In the genomic region with DNA sequence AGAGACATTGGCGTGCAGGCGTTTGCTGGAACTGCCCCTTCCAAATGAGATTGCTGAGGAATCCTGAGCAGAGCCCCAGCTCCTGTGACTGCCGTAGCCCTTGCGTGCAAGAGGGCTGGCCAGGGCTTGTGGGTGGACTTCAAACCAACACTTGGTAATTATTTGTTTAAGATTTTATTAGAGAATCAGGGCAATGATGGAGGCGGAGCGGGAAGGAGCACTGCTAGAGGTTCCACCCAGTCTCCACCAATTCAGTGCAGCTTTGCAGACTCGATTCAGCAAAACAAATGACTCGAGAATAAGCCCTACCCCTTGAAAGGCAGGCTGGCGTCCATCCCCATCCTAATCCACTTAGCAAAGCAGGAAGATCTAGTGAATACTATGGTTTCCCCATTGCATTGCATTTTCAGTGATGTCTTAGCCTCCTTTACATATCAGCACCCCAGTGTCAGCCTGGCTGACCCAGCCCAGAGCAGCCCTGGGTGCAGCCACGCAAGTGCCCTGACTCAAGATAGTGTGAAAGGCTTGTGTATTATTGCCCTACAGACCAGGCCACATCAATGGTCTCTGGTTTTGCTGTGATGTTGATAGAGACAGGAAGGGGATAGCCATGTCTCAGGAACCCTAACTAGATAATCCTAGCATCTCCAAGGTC, we compare ENCODE assay signal across 19 cellular contexts. TPM values are rescaled to one million over a fixed set of nuclear protein-coding genes. Genes with fewer than 3 reads are reported as not detected.
DNase-seq lines count a peak whose midpoint lies in the region; ATAC-seq and TF ChIP-seq lines count a peak whose summit lies in the region.
"Had no signal": no experiment of that assay in that cellular context is flagged by ENCODE, and none has a peak within 500 bp of the region (broad histone marks: within the 10 kb centered on the region; RNA-seq: fewer than 3 reads in every experiment).

No MANE protein-coding gene starts in this region.

- H4K20me1 ChIP-seq in GM23248 (ENCODE audit: insufficient read depth) = no peaks in the 10 kb centered on the region
- no peaks in the 10 kb centered on the region for H4K20me1 ChIP-seq in fibroblast of lung (ENCODE audit: control insufficient read depth, extremely low read depth, insufficient read depth, low read length)
- no peaks in the 10 kb centered on the region for H4K20me1 ChIP-seq in smooth muscle cell (ENCODE audit: low read depth)

- H3K79me2 ChIP-seq in GM23248 (ENCODE audit: insufficient read depth) (no peaks in the 10 kb centered on the region), fibroblast of lung (ENCODE audit: control insufficient read depth, insufficient read depth, low read length) (no peaks in the 10 kb centered on the region), smooth muscle cell (ENCODE audit: low read depth) (no peaks in the 10 kb centered on the region)

- no peak overlapping the region for H3K4me3 Mint-ChIP-seq in nephron progenitor cell
- H3K4me3 Mint-ChIP-seq: activated CD4-positive, alpha-beta T cell treated with anti-CD3 and anti-CD28 coated beads, Interleukin-2, amount 10 ng/mL, durations not matched to agents 7 days and 5 days; CD8-positive, alpha-beta T cell; naive B cell; T-helper 2 cell treated with Interferon-gamma antibody and Interleukin-4, amounts not matched to agents 5 μg/mL and 100 μg/mL, for 36 hours had no signal

- no peaks in the 10 kb centered on the region for H3K36me3 Mint-ChIP-seq in activated naive CD4-positive, alpha-beta T cell treated with anti-CD3 and anti-CD28 coated beads, Interleukin-2, amount 50 U/mL, for 72 hours
- H3K36me3 Mint-ChIP-seq in nephron progenitor cell (ENCODE audit: low read depth) = no peaks in the 10 kb centered on the region
- H3K36me3 Mint-ChIP-seq: CD8-positive, alpha-beta T cell; naive B cell had no signal

- H3K4me2 ChIP-seq in GM23248 (ENCODE audit: unreplicated experiment) (peak overlapping the region; percentile 49), fibroblast of lung (ENCODE audit: extremely low read depth, insufficient read depth, low read length) (peak overlapping the region; percentile 1), smooth muscle cell (peak overlapping the region; percentile 42)

- peak overlapping the region; percentile 14 for H3K9ac ChIP-seq in GM23248
- H3K9ac ChIP-seq in fibroblast of lung (ENCODE audit: insufficient read depth, low read length) = no peak overlapping the region
- H3K9ac ChIP-seq in smooth muscle cell (ENCODE audit: low read depth) = peak overlapping the region; percentile 55

- H3K9me3 ChIP-seq in GM23248 (ENCODE audit: low read depth) (no peaks in the 10 kb centered on the region), fibroblast of lung (ENCODE audit: control insufficient read depth, insufficient read depth, low read depth, low read length) (no peaks in the 10 kb centered on the region), smooth muscle cell (replicated peaks; ENCODE audit: low read depth) (no peaks in the 10 kb centered on the region), sigmoid colon (no peaks in the 10 kb centered on the region)
- H3K9me3 ChIP-seq: Peyer's patch had no signal

- H3K27me3 ChIP-seq in GM23248 (replicated peaks; ENCODE audit: insufficient read depth) = no peaks in the 10 kb centered on the region
- H3K27me3 ChIP-seq in fibroblast of lung (ENCODE audit: control insufficient read depth, insufficient read depth, low read length) = no peaks in the 10 kb centered on the region
- H3K27me3 ChIP-seq in smooth muscle cell (ENCODE audit: low read depth) = no peaks in the 10 kb centered on the region
- no peaks in the 10 kb centered on the region for H3K27me3 ChIP-seq in sigmoid colon
- H3K27me3 ChIP-seq: Peyer's patch had no signal

- no peak overlapping the region for H3K4me3 ChIP-seq in GM23248
- H3K4me3 ChIP-seq in fibroblast of lung (replicated peaks in 1 of 4; ENCODE audit: control extremely low read depth in 1 of 4, insufficient read depth in 1 of 4, low read depth in 3 of 4, low read length in 4 of 4) = no peak overlapping the region
- H3K4me3 ChIP-seq in smooth muscle cell = no peak overlapping the region
- H3K4me3 ChIP-seq in sigmoid colon = no peak overlapping the region
- H3K4me3 ChIP-seq: Peyer's patch had no signal

- peaks cover 37% of the 10 kb centered on the region for H3F3A ChIP-seq in GM23248 (ENCODE audit: insufficient read depth)
- peaks cover 13% of the 10 kb centered on the region for H3F3A ChIP-seq in smooth muscle cell (ENCODE audit: low read depth)

- no peaks in the 10 kb centered on the region for H3K9me3 Mint-ChIP-seq in activated naive CD4-positive, alpha-beta T cell treated with anti-CD3 and anti-CD28 coated beads, Interleukin-2, amount 50 U/mL, for 72 hours
- H3K9me3 Mint-ChIP-seq in nephron progenitor cell = no peaks in the 10 kb centered on the region
- H3K9me3 Mint-ChIP-seq: activated CD4-positive, alpha-beta T cell treated with anti-CD3 and anti-CD28 coated beads, Interleukin-2, amount 10 ng/mL, durations not matched to agents 7 days and 5 days; CD8-positive, alpha-beta T cell; naive B cell; T-helper 2 cell treated with Interferon-gamma antibody and Interleukin-4, amounts not matched to agents 5 μg/mL and 100 μg/mL, for 36 hours had no signal

- TF ChIP-seq CTCF in fibroblast of lung (conservative IDR thresholded peaks at IDR 0.05 in 1 of 2, IDR thresholded peaks at IDR 0.05 in 1 of 2; ENCODE audit: low read depth in 1 of 2, low read length in 2 of 2) = no peak
- no peak for TF ChIP-seq CTCF in smooth muscle cell (IDR thresholded peaks at IDR 0.05; ENCODE audit: borderline replicate concordance, insufficient read depth, poor library complexity, severe bottlenecking)
- TF ChIP-seq CTCF in sigmoid colon (IDR thresholded peaks at IDR 0.05) = no peak
- no peak for TF ChIP-seq CTCF in nephron progenitor cell (IDR thresholded peaks at IDR 0.05)

- H3K4me1 Mint-ChIP-seq in nephron progenitor cell = peaks cover 16% of the 10 kb centered on the region
- H3K4me1 Mint-ChIP-seq: naive B cell had no signal

- H3K27ac Mint-ChIP-seq in activated naive CD4-positive, alpha-beta T cell treated with anti-CD3 and anti-CD28 coated beads, Interleukin-2, amount 50 U/mL, for 72 hours = no peak overlapping the region
- H3K27ac Mint-ChIP-seq in nephron progenitor cell = no peak overlapping the region
- H3K27ac Mint-ChIP-seq: activated CD4-positive, alpha-beta T cell treated with anti-CD3 and anti-CD28 coated beads, Interleukin-2, amount 10 ng/mL, durations not matched to agents 7 days and 5 days; CD8-positive, alpha-beta T cell; naive B cell; T-helper 2 cell treated with Interferon-gamma antibody and Interleukin-4, amounts not matched to agents 5 μg/mL and 100 μg/mL, for 36 hours had no signal

- H3K4me1 ChIP-seq in GM23248 (ENCODE audit: insufficient read depth) (peaks cover 35% of the 10 kb centered on the region), fibroblast of lung (ENCODE audit: control insufficient read depth, extremely low read depth, insufficient read depth, low read length) (peaks cover 16% of the 10 kb centered on the region), smooth muscle cell (ENCODE audit: low read depth) (peaks cover 26% of the 10 kb centered on the region), sigmoid colon (peaks cover 0 to 10% (median 5%) of the 10 kb centered on the region in 4 donors)
- H3K4me1 ChIP-seq: Peyer's patch had no signal

- peak overlapping the region; percentile 42 for H3K27ac ChIP-seq in GM23248
- no peak overlapping the region for H3K27ac ChIP-seq in fibroblast of lung (ENCODE audit: insufficient read depth, low read length)
- peak overlapping the region; percentile 90 for H3K27ac ChIP-seq in smooth muscle cell (ENCODE audit: low read depth)
- H3K27ac ChIP-seq in sigmoid colon = no peak overlapping the region
- H3K27ac ChIP-seq: Peyer's patch had no signal

- in situ Hi-C loops in GM23248 (cut with MboI) = no loop called here

- WGBS in GM23248 (ENCODE audit: low coverage in 1 of 2, low lambda C conversion rate in 2 of 2, missing lambda C conversion rate in 2 of 2), 2 experiments = 36 to 38% methylated on average over 10 of the region's 10 CpGs
- 44% methylated on average over 10 of the region's 10 CpGs for WGBS in smooth muscle cell (ENCODE audit: low lambda C conversion rate)
- 49 to 67% methylated on average over 10 of the region's 10 CpGs for WGBS in sigmoid colon, 2 donors

- intact Hi-C loops in sigmoid colon (cut with DNase I) = no loop called here

- DNase-seq in GM23248 = peak; percentile 68
- DNase-seq in NCI-H82 (lab: John Stamatoyannopoulos, UW) = peak; percentile 81
- peak in 1 of 2 donors; percentile 31 for DNase-seq in fibroblast of lung (ENCODE audit: low read depth in 2 of 2)
- peak; percentile 18 for DNase-seq in smooth muscle cell (lab: John Stamatoyannopoulos, UW; ENCODE audit: unreplicated experiment)
- no peak for DNase-seq in activated CD4-positive, alpha-beta T cell treated with anti-CD3 and anti-CD28 coated beads for 4 hours
- DNase-seq in sigmoid colon = no peak
- DNase-seq in activated naive CD4-positive, alpha-beta T cell treated with anti-CD3 and anti-CD28 coated beads, Interleukin-2, amount 50 U/mL, for 72 hours (ENCODE audit: low spot score in 2 of 2) = no peak
- DNase-seq in nephron progenitor cell = no peak
- DNase-seq: activated CD4-positive, alpha-beta T cell treated with anti-CD3 and anti-CD28 coated beads, Interleukin-2, amount 10 ng/mL, durations not matched to agents 7 days and 5 days; anterior cingulate cortex; CD8-positive, alpha-beta T cell; naive B cell; NCI-H2227 treated with DMSO at 0.1 percent for 48 hours; stimulated activated naive CD4-positive, alpha-beta T cell treated with Interleukin-2 at 50 U/mL for 16 hours had no signal

- H2AFZ ChIP-seq in GM23248 = peak overlapping the region; percentile 38
- no peak overlapping the region for H2AFZ ChIP-seq in fibroblast of lung (ENCODE audit: low read length)
- H2AFZ ChIP-seq in smooth muscle cell (ENCODE audit: low read depth) = no peak overlapping the region

- H3K36me3 ChIP-seq in GM23248 (ENCODE audit: low read depth) (no peaks in the 10 kb centered on the region), fibroblast of lung (ENCODE audit: control insufficient read depth, insufficient read depth, low read length) (no peaks in the 10 kb centered on the region), smooth muscle cell (ENCODE audit: low read depth) (no peaks in the 10 kb centered on the region), sigmoid colon (no peaks in the 10 kb centered on the region)
- H3K36me3 ChIP-seq: Peyer's patch had no signal

- ATAC-seq in activated naive CD4-positive, alpha-beta T cell treated with anti-CD3 and anti-CD28 coated beads, Interleukin-2, amount 50 U/mL, for 72 hours = no peak
- ATAC-seq: CD8-positive, alpha-beta T cell; HCT116 had no signal

- no peak for TF ChIP-seq POLR2A in sigmoid colon (IDR thresholded peaks at IDR 0.05)

- no peak for TF ChIP-seq EP300 in sigmoid colon (IDR thresholded peaks at IDR 0.05)

- peaks cover 5% of the 10 kb centered on the region for H3K27me3 Mint-ChIP-seq in nephron progenitor cell (ENCODE audit: low read depth, poor library complexity)
- H3K27me3 Mint-ChIP-seq: activated CD4-positive, alpha-beta T cell treated with anti-CD3 and anti-CD28 coated beads, Interleukin-2, amount 10 ng/mL, durations not matched to agents 7 days and 5 days had no signal

- no peaks in the 10 kb centered on the region for H3K9me2 ChIP-seq in GM23248 (ENCODE audit: insufficient read depth)

RNA-seq across cellular contexts. Expression of a gene that starts 26.0 kb away (rescaled TPM):
- 0.25 and 2.8 TPM in 2 replicates for total RNA-seq in GM23248 (2014; rRNA removed; shearing (Covaris generic))
- polyA plus RNA-seq in GM23248 (2016; fragmentation: Nextera tagmentation; extraction: Ambion mirVana) (0.27 and 0.29 TPM in 2 replicates), fibroblast of lung (1.8 and 1.9 TPM in 2 replicates), smooth muscle cell (0.18 and 0.40 TPM in 2 replicates), sigmoid colon (1 to 10 TPM in 1 of 3 donors, under 1 TPM in 1, not detected in 1; 0.46 to 1.2 TPM)
- total RNA-seq in fibroblast of lung (22.9 and 50.7 TPM in 2 replicates), smooth muscle cell (0.81 and 1.4 TPM in 2 replicates), sigmoid colon (1 to 10 TPM; 1.2 to 5.5 (median 3.2) TPM)
- 1.7 TPM in 2 replicates for polyA plus RNA-seq in fibroblast of lung (2012)
- 0.07 and 2.1 TPM in 2 replicates for polyA minus RNA-seq in fibroblast of lung (ENCODE audit: low replicate concordance)
- total RNA-seq in activated naive CD4-positive, alpha-beta T cell treated with anti-CD3 and anti-CD28 coated beads, Interleukin-2, amount 50 U/mL, for 72 hours = not detected
- total RNA-seq: activated CD4-positive, alpha-beta T cell treated with anti-CD3 and anti-CD28 coated beads, Interleukin-2, amount 10 ng/mL, durations not matched to agents 7 days and 5 days; CD8-positive, alpha-beta T cell; dermis microvascular lymphatic vessel endothelial cell had no signal

RNA-seq across cellular contexts. Expression of a gene that starts 29.1 kb away (rescaled TPM):
- 0.51 and 0.76 TPM in 2 replicates for total RNA-seq in GM23248 (2014; rRNA removed; shearing (Covaris generic))
- polyA plus RNA-seq in GM23248 (2016; fragmentation: Nextera tagmentation; extraction: Ambion mirVana) (0.85 and 1.2 TPM in 2 replicates), fibroblast of lung (0.16 and 0.76 TPM in 2 replicates), smooth muscle cell (not detected in 2 replicates), sigmoid colon (under 1 TPM in 1 of 3 donors, not detected in 2; 0.10 TPM)
- total RNA-seq in fibroblast of lung (2.3 and 3.9 TPM in 2 replicates), smooth muscle cell (1.2 TPM in 1 of 2 replicates, not detected in the other), sigmoid colon (under 1 TPM in 2 of 4 donors, not detected in 2; 0.41 to 0.71 TPM)
- 0.36 and 0.70 TPM in 2 replicates for polyA plus RNA-seq in fibroblast of lung (2012)
- not detected in 2 replicates for polyA minus RNA-seq in fibroblast of lung (ENCODE audit: low replicate concordance)
- 1 to 10 TPM in 1 of 2 donors, under 1 TPM in 1; 0.75 to 1.3 TPM for total RNA-seq in activated naive CD4-positive, alpha-beta T cell treated with anti-CD3 and anti-CD28 coated beads, Interleukin-2, amount 50 U/mL, for 72 hours
- total RNA-seq: activated CD4-positive, alpha-beta T cell treated with anti-CD3 and anti-CD28 coated beads, Interleukin-2, amount 10 ng/mL, durations not matched to agents 7 days and 5 days; CD8-positive, alpha-beta T cell; dermis microvascular lymphatic vessel endothelial cell had no signal
- polyA plus RNA-seq: keratinocyte had no signal

Comparison
In these comparisons a context has a peak if more than half of its experiments do, and no peak if none do; other contexts are left out.
1. DNase-seq: peak in GM23248 (single experiment), NCI-H82 (single experiment) and smooth muscle cell (single experiment); none in activated CD4-positive, alpha-beta T cell treated with anti-CD3 and anti-CD28 coated beads for 4 hours (0 of 2), sigmoid colon (single experiment), activated naive CD4-positive, alpha-beta T cell treated with anti-CD3 and anti-CD28 coated beads, Interleukin-2, amount 50 U/mL, for 72 hours (0 of 2) and nephron progenitor cell (single experiment).
2. H3K27ac ChIP-seq: peak in GM23248 (single experiment) and smooth muscle cell (single experiment); none in fibroblast of lung (single experiment) and sigmoid colon (0 of 4).
3. Peak in every context shown above with its lines, with median percentiles within 50 percentile points of each other: H3K4me2 ChIP-seq.